ENCODE assay signal across 8 cellular contexts in the genomic region with DNA sequence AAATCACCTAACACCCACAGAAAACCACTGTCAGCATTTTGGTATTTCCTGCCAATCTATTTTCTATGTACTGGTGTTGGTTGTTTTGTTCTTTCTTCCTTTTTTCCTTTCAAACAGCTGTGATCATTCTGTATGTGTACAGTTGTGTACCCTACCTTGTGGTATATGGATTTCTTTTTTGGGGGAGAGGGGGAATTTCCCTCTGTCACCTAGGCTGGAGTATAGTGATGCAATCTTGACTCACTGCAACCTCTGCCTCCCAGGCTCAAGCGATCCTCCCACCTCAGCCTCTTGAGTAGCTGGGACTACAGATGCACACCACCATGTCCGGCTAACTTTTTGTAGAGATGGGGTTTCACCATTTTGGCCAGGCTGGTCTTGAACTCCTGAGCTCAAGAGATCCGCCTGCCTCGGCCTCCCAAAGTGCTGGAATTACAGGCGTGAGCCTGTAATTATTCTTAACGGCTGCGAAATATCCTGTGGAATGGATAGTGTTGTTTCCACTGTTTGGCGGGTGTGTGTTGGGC. TPM values are rescaled to one million over a fixed set of nuclear protein-coding genes. Genes with fewer than 3 reads are reported as not detected.
DNase-seq lines count a peak whose midpoint lies in the region; ATAC-seq and TF ChIP-seq lines count a peak whose summit lies in the region.
"Not testable (repeated sequence)": the region's sequence is repeated elsewhere in the genome, so short reads cannot be mapped to it uniquely, and the experiment has no call there.

No MANE protein-coding gene starts in this region.

- not testable (repeated sequence) for H3K9me2 ChIP-seq in HCT116 (ENCODE audit: insufficient read depth); PC-3 (replicated peaks; ENCODE audit: low read length)

- ATAC-seq in GM19324 (IDR thresholded peaks at IDR 0.05; ENCODE audit: low FRiP score, unreplicated experiment) (peak; percentile 55), HG03139 (IDR thresholded peaks at IDR 0.05; ENCODE audit: unreplicated experiment) (peak; percentile 40)
- ATAC-seq in HCT116, PC-3: not testable (repeated sequence)

- RAD21 ChIA-PET in HCT116 (lab: Charles Lee; ENCODE audit: low non-redundant PET in 1 of 2, low total read pairs in 2 of 2, uncharacterized antibody in 2 of 2, unreplicated experiment in 2 of 2), result not testable (repeated sequence)

- H2AFZ ChIP-seq in HCT116 (ENCODE audit: low read depth, low read length, poor library complexity, severe bottlenecking); PC-3 (ENCODE audit: low read length): not testable (repeated sequence)

- H3K9ac ChIP-seq in HCT116 (ENCODE audit: low read length), result peak overlapping the region; percentile 71
- not testable (repeated sequence) for H3K9ac ChIP-seq in PC-3 (ENCODE audit: low read length)

- H3K36me3 ChIP-seq in GM06990 (ENCODE audit: control insufficient read depth, insufficient read depth, low read length); HCT116 (ENCODE audit: control insufficient read depth in 1 of 2, insufficient read depth in 2 of 2, low read length in 2 of 2); PC-3 (ENCODE audit: low read depth, low read length): not testable (repeated sequence)

- H3K27me3 ChIP-seq in GM06990 (replicated peaks; ENCODE audit: control insufficient read depth, insufficient read depth, low read length); HCT116 (ENCODE audit: insufficient read depth, low read length); PC-3 (ENCODE audit: low read length): not testable (repeated sequence)

- not testable (repeated sequence) for H3K4me3 Mint-ChIP-seq in endothelial cell (ENCODE audit: unreplicated experiment)

- H3K9me3 ChIP-seq in HCT116 (ENCODE audit: control insufficient read depth in 1 of 2, insufficient read depth in 1 of 2, low read depth in 1 of 2, low read length in 2 of 2); PC-3 (ENCODE audit: low read length): not testable (repeated sequence)

- intact Hi-C loops in HCT116 (cut with micrococcal nuclease); PC-3 (cut with micrococcal nuclease): not testable (repeated sequence)

- not testable (repeated sequence) for H3K36me3 Mint-ChIP-seq in endothelial cell (ENCODE audit: low read depth, unreplicated experiment)

- H3F3A ChIP-seq in PC-3 (ENCODE audit: low read length, unreplicated experiment), result not testable (repeated sequence)

- DNase-seq in GM06990 (ENCODE audit: extremely low read depth, insufficient read length), result peak; percentile 55
- DNase-seq in HCT116 (ENCODE audit: low read depth, low spot score); PC-3; endothelial cell (ENCODE audit: low spot score): not testable (repeated sequence)
- DNase-seq in activated T-cell treated with anti-CD3 and anti-CD28 coated beads, Interleukin-2, amount 50 U/mL, for 48 hours, result peak; percentile 43 to 60
- DNase-seq in stimulated activated CD4-positive, alpha-beta T cell treated with anti-CD3 and anti-CD28 coated beads, Interleukin-4, amount 100 ng/mL, for 24 hours, result peak; percentile 57

- not testable (repeated sequence) for BruUV-seq in HCT116 (replicated peaks; lab: Mats Ljungman, UMichigan); PC-3 (replicated peaks; lab: Mats Ljungman, UMichigan)

- peak overlapping the region; percentile 81 for H3K4me2 ChIP-seq in HCT116 (ENCODE audit: low read length)
- not testable (repeated sequence) for H3K4me2 ChIP-seq in PC-3 (ENCODE audit: low read length)

- CTCF ChIA-PET in HCT116 (lab: Charles Lee), result interaction anchor here (0.6 kb wide), 1 partner anchor 176 kb away, joined by 4 read pairs; no protein-coding TSS in a partner anchor
- CTCF ChIA-PET in PC-3 (lab: Charles Lee), result not testable (repeated sequence)

- not testable (repeated sequence) for H3K27me3 Mint-ChIP-seq in endothelial cell (ENCODE audit: unreplicated experiment)

- H4K20me1 ChIP-seq in HCT116 (ENCODE audit: insufficient read depth); PC-3 (ENCODE audit: low read length): not testable (repeated sequence)

- not testable (repeated sequence) for TF ChIP-seq CTCF in GM06990 (IDR thresholded peaks at IDR 0.05; ENCODE audit: insufficient read depth, low read length, poor library complexity, severe bottlenecking); HCT116 (IDR thresholded peaks at IDR 0.05 in 2 of 3, conservative IDR thresholded peaks at IDR 0.05 in 1 of 3; ENCODE audit: borderline replicate concordance in 1 of 3, insufficient read depth in 1 of 3, low read depth in 2 of 3, low read length in 2 of 3); PC-3 (conservative IDR thresholded peaks at IDR 0.05; ENCODE audit: low read depth, low read length); endothelial cell (IDR thresholded peaks at IDR 0.05; ENCODE audit: unreplicated experiment)

- H3K79me2 ChIP-seq in HCT116 (ENCODE audit: insufficient read depth, low read length), result peaks cover 29% of the 10 kb centered on the region
- not testable (repeated sequence) for H3K79me2 ChIP-seq in PC-3 (ENCODE audit: low read length)

- peaks cover 42% of the 10 kb centered on the region for H3K4me1 Mint-ChIP-seq in endothelial cell (ENCODE audit: unreplicated experiment)

- POLR2A ChIA-PET in HCT116 (lab: Charles Lee), result interaction anchor here (0.9 to 1.5 kb wide), 4 partner anchors 17 to 118 kb away, joined by 3 to 7 read pairs (median 4); no protein-coding TSS in a partner anchor
- POLR2A ChIA-PET in PC-3 (lab: Charles Lee; ENCODE audit: unreplicated experiment), result not testable (repeated sequence)

- H3K4me3 ChIP-seq in GM06990 (replicated peaks; ENCODE audit: low read depth, low read length); PC-3 (ENCODE audit: low read length): not testable (repeated sequence)
- peak overlapping the region in 1 of 2 experiments; percentile 49; a peak in 2 of 4 replicates for H3K4me3 ChIP-seq in HCT116 (replicated peaks in 1 of 2; ENCODE audit: low read depth in 1 of 2, low read length in 2 of 2)

- H3K27ac Mint-ChIP-seq in endothelial cell (ENCODE audit: unreplicated experiment), result peak overlapping the region; percentile 48

- H3K4me1 ChIP-seq in HCT116 (ENCODE audit: control insufficient read depth in 1 of 2, insufficient read depth in 2 of 2, low read length in 2 of 2) (peaks cover 75 to 88% of the 10 kb centered on the region in 2 experiments), PC-3 (ENCODE audit: insufficient read depth, low read length) (peaks cover 51% of the 10 kb centered on the region)

- not testable (repeated sequence) for TF ChIP-seq RAD21 in HCT116 (IDR thresholded peaks at IDR 0.05; ENCODE audit: low read depth)

- H3K27ac ChIP-seq in HCT116 (ENCODE audit: low read depth, low read length), result peak overlapping the region; percentile 76
- peak overlapping the region; percentile 66 for H3K27ac ChIP-seq in PC-3 (ENCODE audit: low read length)

- not testable (repeated sequence) for TF ChIP-seq POLR2A in HCT116 (IDR thresholded peaks at IDR 0.05; ENCODE audit: borderline replicate concordance, extremely low read depth, insufficient read depth, insufficient read length)

- H3K9me3 Mint-ChIP-seq in endothelial cell (ENCODE audit: unreplicated experiment), result not testable (repeated sequence)

RNA-seq across cellular contexts. Expression of gene DUSP5, which starts 31.4 kb away (rescaled TPM):
- 137 TPM for total RNA-seq in HCT116 (2021; ENCODE audit: unreplicated experiment)
- polyA plus RNA-seq in HCT116 (2012), result 199 and 315 TPM in 2 replicates
- total RNA-seq in PC-3 (2014; rRNA removed), result 205 and 206 TPM in 2 replicates
- 46.0 TPM for total RNA-seq in endothelial cell (ENCODE audit: unreplicated experiment)

RNA-seq across cellular contexts. Expression of gene SMC3, which starts 38.4 kb away (rescaled TPM):
- total RNA-seq in HCT116 (2021; ENCODE audit: unreplicated experiment) (64.3 TPM), PC-3 (2014; rRNA removed) (18.4 and 20.3 TPM in 2 replicates), endothelial cell (ENCODE audit: unreplicated experiment) (36.2 TPM)
- polyA plus RNA-seq in HCT116 (2012), result 18.2 and 27.6 TPM in 2 replicates
